In genomic region chr12:102118874-102119273, GRCh38 we compare ENCODE assay signal across 9 cellular contexts. TPM values are rescaled to one million over a fixed set of nuclear protein-coding genes. Genes with fewer than 3 reads are reported as not detected.
DNase-seq lines count a peak whose midpoint lies in the region; ATAC-seq, FAIRE-seq and TF ChIP-seq lines count a peak whose summit lies in the region.
"Had no signal": no experiment of that assay in that cellular context is flagged by ENCODE, and none has a peak within 500 bp of the region (broad histone marks: within the 10 kb centered on the region; RNA-seq: fewer than 3 reads in every experiment).

No MANE protein-coding gene starts in this region.

- H3K36me3 Mint-ChIP-seq in osteocyte (ENCODE audit: unreplicated experiment), result peaks cover 4% of the 10 kb centered on the region

- DNase-seq in endothelial cell of umbilical vein (ENCODE audit: low read depth, low spot score) (no peak), osteocyte (ENCODE audit: extremely low spot score, unreplicated experiment) (no peak), NCI-H1092 (lab: John Stamatoyannopoulos, UW) (no peak), D341Med (ENCODE audit: low spot score) (no peak), NCI-H1417 treated with DMSO at 0.1 percent for 48 hours (lab: John Stamatoyannopoulos, UW) (no peak), gastrocnemius medialis (no peak)
- DNase-seq: activated CD4-positive, CD25-positive, alpha-beta regulatory T cell had no signal

- peak overlapping the region; percentile 38 for H3K27ac Mint-ChIP-seq in osteocyte (ENCODE audit: unreplicated experiment)

- H3K4me3 Mint-ChIP-seq in osteocyte (ENCODE audit: unreplicated experiment), result peak overlapping the region; percentile 79

- in situ Hi-C loops in gastrocnemius medialis (cut with MboI; ENCODE audit: low sequenced_read_pairs in 4 of 4), result no loop called here

- no peak for FAIRE-seq in endothelial cell of umbilical vein (lab: Jason Lieb, UNC)

- peaks cover 12% of the 10 kb centered on the region for H3K4me1 Mint-ChIP-seq in osteocyte (ENCODE audit: unreplicated experiment)

- H3K4me2 ChIP-seq in DOHH2 (ENCODE audit: low read length), result peak overlapping the region; percentile 91
- H3K4me2 ChIP-seq in OCI-LY1 (ENCODE audit: low read length), result peak overlapping the region; percentile 98
- peak overlapping the region; percentile 89 for H3K4me2 ChIP-seq in endothelial cell of umbilical vein (ENCODE audit: insufficient read depth, low read length)

- H3K27ac ChIP-seq in DOHH2 (ENCODE audit: low read depth, low read length) (no peak overlapping the region), OCI-LY1 (ENCODE audit: low read depth, low read length, poor library complexity, severe bottlenecking) (no peak overlapping the region), endothelial cell of umbilical vein (ENCODE audit: insufficient read depth, low read depth, low read length) (no peak overlapping the region), gastrocnemius medialis (peak overlapping the region in 1 of 4 donors; percentile 91)

- TF ChIP-seq CTCF in DOHH2 (IDR thresholded peaks at IDR 0.05; ENCODE audit: low read depth, low read length, poor library complexity, severe bottlenecking), result no peak
- no peak for TF ChIP-seq CTCF in OCI-LY1 (IDR thresholded peaks at IDR 0.05; ENCODE audit: low read length)
- TF ChIP-seq CTCF in endothelial cell of umbilical vein (IDR thresholded peaks at IDR 0.05; ENCODE audit: extremely low read depth in 1 of 2, insufficient read depth in 1 of 2, low read depth in 1 of 2, low read length in 2 of 2), result no peak
- TF ChIP-seq CTCF in osteocyte (IDR thresholded peaks at IDR 0.05), result no peak
- TF ChIP-seq CTCF in gastrocnemius medialis (IDR thresholded peaks at IDR 0.05 in 4 of 5, conservative IDR thresholded peaks at IDR 0.05 in 1 of 5), result no peak

- H3K4me1 ChIP-seq in DOHH2 (ENCODE audit: control insufficient read depth, low read length) (peaks cover 30% of the 10 kb centered on the region), OCI-LY1 (ENCODE audit: insufficient read depth, low read length, severe bottlenecking) (peaks cover 29% of the 10 kb centered on the region), endothelial cell of umbilical vein (ENCODE audit: control insufficient read depth, extremely low read depth, insufficient read depth, low read length) (peaks cover 17% of the 10 kb centered on the region), gastrocnemius medialis (peaks cover 7 to 16% of the 10 kb centered on the region in 2 donors)

- H3K9ac ChIP-seq in OCI-LY1 (ENCODE audit: low read length) (peak overlapping the region; percentile 93; the same call in 1 of the 2 replicates), endothelial cell of umbilical vein (replicated peaks; ENCODE audit: extremely low read depth, insufficient read depth, low read length) (no peak overlapping the region)

- TF ChIP-seq POLR2A in endothelial cell of umbilical vein (IDR thresholded peaks at IDR 0.05; ENCODE audit: low read depth, low read length) (no peak), gastrocnemius medialis (IDR thresholded peaks at IDR 0.05) (no peak)

- CTCF ChIA-PET in endothelial cell of umbilical vein (lab: Charles Lee), result interaction anchor here (1.0 kb wide), 1 partner anchor 366 kb away, joined by 3 read pairs; no protein-coding TSS in a partner anchor

- no peaks in the 10 kb centered on the region for H3K9me1 ChIP-seq in endothelial cell of umbilical vein (replicated peaks; ENCODE audit: control insufficient read depth, extremely low read depth, insufficient read depth, low read length)

- H3K27me3 Mint-ChIP-seq in osteocyte (ENCODE audit: unreplicated experiment), result no peaks in the 10 kb centered on the region

- no peak overlapping the region for H2AFZ ChIP-seq in OCI-LY1 (ENCODE audit: low read length)
- H2AFZ ChIP-seq in endothelial cell of umbilical vein (ENCODE audit: low read depth, low read length), result no peak overlapping the region

- no peak for ATAC-seq in gastrocnemius medialis

- intact Hi-C loops in endothelial cell of umbilical vein (cut with micrococcal nuclease), result no loop called here
- intact Hi-C loops in gastrocnemius medialis (cut with DNase I; ENCODE audit: low total_unique reads), result loop anchor here (10.0 kb wide), 1 partner anchor 646 kb away; no protein-coding TSS in a partner anchor

- no TSS peak for BruUV-seq in endothelial cell of umbilical vein (replicated peaks; lab: Mats Ljungman, UMichigan)

- no peaks in the 10 kb centered on the region for H3K9me2 ChIP-seq in DOHH2 (replicated peaks; ENCODE audit: control insufficient read depth, low read length)
- H3K9me2 ChIP-seq in OCI-LY1 (ENCODE audit: low read depth, low read length), result no peaks in the 10 kb centered on the region

- H4K20me1 ChIP-seq in DOHH2 (ENCODE audit: control insufficient read depth, insufficient read depth, low read depth, low read length) (no peaks in the 10 kb centered on the region), OCI-LY1 (ENCODE audit: insufficient read depth, low read length) (no peaks in the 10 kb centered on the region), endothelial cell of umbilical vein (replicated peaks; ENCODE audit: control insufficient read depth, extremely low read depth, insufficient read depth, low read length) (no peaks in the 10 kb centered on the region)

- H3K27me3 ChIP-seq in DOHH2 (ENCODE audit: control insufficient read depth, low read length) (no peaks in the 10 kb centered on the region), OCI-LY1 (ENCODE audit: insufficient read depth, low read length) (no peaks in the 10 kb centered on the region), endothelial cell of umbilical vein (ENCODE audit: control insufficient read depth in 2 of 2, insufficient read depth in 2 of 2, low read length in 2 of 2) (no peaks in the 10 kb centered on the region), gastrocnemius medialis (no peaks in the 10 kb centered on the region)

- H3K79me2 ChIP-seq in DOHH2 (ENCODE audit: control insufficient read depth, low read length), result peaks cover 56% of the 10 kb centered on the region
- peaks cover 34% of the 10 kb centered on the region for H3K79me2 ChIP-seq in OCI-LY1 (ENCODE audit: insufficient read depth, low read length)
- peaks cover 38% of the 10 kb centered on the region for H3K79me2 ChIP-seq in endothelial cell of umbilical vein (ENCODE audit: control insufficient read depth, insufficient read depth, low read length)

- peak overlapping the region; percentile 84 for H3K4me3 ChIP-seq in DOHH2 (ENCODE audit: low read length)
- peak overlapping the region; percentile 92 for H3K4me3 ChIP-seq in OCI-LY1 (ENCODE audit: low read depth, low read length, poor library complexity, severe bottlenecking)
- H3K4me3 ChIP-seq in endothelial cell of umbilical vein (replicated peaks in 1 of 3; ENCODE audit: insufficient read depth in 1 of 3, low read depth in 1 of 3, low read length in 3 of 3), result peak overlapping the region in 2 of 3 experiments; percentile 67 to 96
- H3K4me3 ChIP-seq in gastrocnemius medialis, result peak overlapping the region in 2 of 4 donors; percentile 88 to 98

- H3F3A ChIP-seq in DOHH2 (ENCODE audit: control insufficient read depth, insufficient read depth) (no peaks in the 10 kb centered on the region), OCI-LY1 (ENCODE audit: insufficient read depth, low read length) (no peaks in the 10 kb centered on the region)

- POLR2A ChIA-PET in endothelial cell of umbilical vein (lab: Charles Lee), result no interaction called here

- H3K9me3 ChIP-seq in DOHH2 (ENCODE audit: control insufficient read depth, insufficient read depth, low read length), result no peaks in the 10 kb centered on the region
- no peaks in the 10 kb centered on the region for H3K9me3 ChIP-seq in OCI-LY1 (ENCODE audit: low read length)
- no peaks in the 10 kb centered on the region for H3K9me3 ChIP-seq in endothelial cell of umbilical vein (replicated peaks; ENCODE audit: control insufficient read depth, insufficient read depth, low read length)
- H3K9me3 ChIP-seq in gastrocnemius medialis, result no peaks in the 10 kb centered on the region

- dilution Hi-C loops in endothelial cell of umbilical vein (cut with MboI; ENCODE audit: extremely low pct_ligation_motif_present, low sequenced_read_pairs), result no loop called here

- no peaks in the 10 kb centered on the region for H3K9me3 Mint-ChIP-seq in osteocyte (ENCODE audit: unreplicated experiment)

- peaks cover 72% of the 10 kb centered on the region for H3K36me3 ChIP-seq in DOHH2 (ENCODE audit: control insufficient read depth, low read length)
- H3K36me3 ChIP-seq in OCI-LY1 (ENCODE audit: insufficient read depth, low read length), result peaks cover 56% of the 10 kb centered on the region
- H3K36me3 ChIP-seq in endothelial cell of umbilical vein (ENCODE audit: control insufficient read depth in 2 of 2, extremely low read depth in 1 of 2, insufficient read depth in 2 of 2, low read length in 2 of 2), result peaks cover 0 to 6% of the 10 kb centered on the region in 2 experiments
- H3K36me3 ChIP-seq in gastrocnemius medialis, result peaks cover 0 to 32% of the 10 kb centered on the region in 2 donors

RNA-seq across cellular contexts. Expression of gene NUP37, which starts 1.0 kb away (rescaled TPM):
- 41.3 and 46.8 TPM in 2 replicates for total RNA-seq in endothelial cell of umbilical vein
- polyA plus RNA-seq in endothelial cell of umbilical vein, result 20.1 and 25.0 TPM in 2 replicates
- 37.6 and 43.5 TPM in 2 replicates for polyA plus RNA-seq in endothelial cell of umbilical vein (2011; cell fraction: cytosol; rRNA removed)
- polyA plus RNA-seq in endothelial cell of umbilical vein (2011; cell fraction: nucleus; rRNA removed), result 24.2 and 32.7 TPM in 2 replicates
- polyA plus RNA-seq in endothelial cell of umbilical vein (2012), result 36.3 and 64.0 TPM in 2 replicates
- 11.2 and 16.5 TPM in 2 replicates for polyA minus RNA-seq in endothelial cell of umbilical vein
- 27.2 TPM for polyA minus RNA-seq in endothelial cell of umbilical vein (2011; cell fraction: cytosol; rRNA and poly(A)+ RNA removed)
- 9.2 and 14.2 TPM in 2 replicates for polyA minus RNA-seq in endothelial cell of umbilical vein (2011; cell fraction: nucleus; rRNA and poly(A)+ RNA removed)
- total RNA-seq in osteocyte, result 24.6 and 25.4 TPM in 2 replicates
- total RNA-seq in gastrocnemius medialis, result 10 to 100 TPM; 11.6 to 26.6 (median 19.2) TPM

RNA-seq across cellular contexts. Expression of gene PARPBP, which starts 1.1 kb away (rescaled TPM):
- total RNA-seq in endothelial cell of umbilical vein, result 19.0 and 19.6 TPM in 2 replicates
- 2.6 and 4.2 TPM in 2 replicates for polyA plus RNA-seq in endothelial cell of umbilical vein
- polyA plus RNA-seq in endothelial cell of umbilical vein (2011; cell fraction: cytosol; rRNA removed), result 5.7 and 6.1 TPM in 2 replicates
- polyA plus RNA-seq in endothelial cell of umbilical vein (2011; cell fraction: nucleus; rRNA removed), result 9.2 and 16.9 TPM in 2 replicates
- polyA plus RNA-seq in endothelial cell of umbilical vein (2012), result 7.7 and 19.8 TPM in 2 replicates
- polyA minus RNA-seq in endothelial cell of umbilical vein, result 9.3 and 11.9 TPM in 2 replicates
- 12.9 TPM for polyA minus RNA-seq in endothelial cell of umbilical vein (2011; cell fraction: cytosol; rRNA and poly(A)+ RNA removed)
- polyA minus RNA-seq in endothelial cell of umbilical vein (2011; cell fraction: nucleus; rRNA and poly(A)+ RNA removed), result 20.6 and 44.3 TPM in 2 replicates
- total RNA-seq in osteocyte, result 5.1 and 5.6 TPM in 2 replicates
- total RNA-seq in gastrocnemius medialis, result 1 to 10 TPM in 2 of 4 donors, under 1 TPM in 2; 0.31 to 3.1 (median 0.89) TPM

RNA-seq across cellular contexts. Expression of gene WASHC3, which starts 57.1 kb away (rescaled TPM):
- 26.1 and 27.8 TPM in 2 replicates for total RNA-seq in endothelial cell of umbilical vein
- polyA plus RNA-seq in endothelial cell of umbilical vein, result 28.2 and 28.8 TPM in 2 replicates
- 46.9 and 47.4 TPM in 2 replicates for polyA plus RNA-seq in endothelial cell of umbilical vein (2011; cell fraction: cytosol; rRNA removed)
- polyA plus RNA-seq in endothelial cell of umbilical vein (2011; cell fraction: nucleus; rRNA removed), result 27.1 and 29.2 TPM in 2 replicates
- polyA plus RNA-seq in endothelial cell of umbilical vein (2012), result 27.4 and 28.2 TPM in 2 replicates
- 21.0 and 21.2 TPM in 2 replicates for polyA minus RNA-seq in endothelial cell of umbilical vein
- 9.8 TPM for polyA minus RNA-seq in endothelial cell of umbilical vein (2011; cell fraction: cytosol; rRNA and poly(A)+ RNA removed)
- polyA minus RNA-seq in endothelial cell of umbilical vein (2011; cell fraction: nucleus; rRNA and poly(A)+ RNA removed), result 19.2 and 23.9 TPM in 2 replicates
- total RNA-seq in osteocyte, result 31.2 and 34.4 TPM in 2 replicates
- 10 to 100 TPM; 44.2 to 81.8 (median 62.2) TPM for total RNA-seq in gastrocnemius medialis
